In genomic region chr12:54173906-54174471, GRCh38 we compare ENCODE assay signal across 17 cellular contexts. TPM values are rescaled to one million over a fixed set of nuclear protein-coding genes. Genes with fewer than 3 reads are reported as not detected.
A peak's percentile ranks its signal among the peaks of the same experiment; 100 is the strongest.
DNase-seq lines count a peak whose midpoint lies in the region; ATAC-seq, FAIRE-seq and TF ChIP-seq lines count a peak whose summit lies in the region.
"Had no signal": no experiment of that assay in that cellular context is flagged by ENCODE, and none has a peak within 500 bp of the region (broad histone marks: within the 10 kb centered on the region; RNA-seq: fewer than 3 reads in every experiment).

No MANE protein-coding gene starts in this region.

- TF ChIP-seq POLR2A in HepG2 (IDR thresholded peaks at IDR 0.05; ENCODE audit: insufficient read depth in 1 of 2, low read depth in 2 of 2, low read length in 2 of 2): no peak
- TF ChIP-seq POLR2A in right lobe of liver (IDR thresholded peaks at IDR 0.05): no peak

- intact Hi-C loops in HepG2 (cut with micrococcal nuclease; ENCODE audit: unreplicated experiment) (no loop called here), right lobe of liver (cut with DNase I) (no loop called here), PC-3 (cut with micrococcal nuclease) (no loop called here), OCI-LY7 (cut with micrococcal nuclease; ENCODE audit: unreplicated experiment) (no loop called here)
- intact Hi-C loops in naive thymus-derived CD4-positive, alpha-beta T cell (cut with micrococcal nuclease): no loop called here

- H3K4me3 ChIP-seq in HepG2 (replicated peaks in 1 of 3; ENCODE audit: insufficient read depth in 1 of 3, low read depth in 2 of 3, low read length in 3 of 3) (peak overlapping the region in 1 of 3 experiments; percentile 66; a peak in 1 of 6 replicates), right lobe of liver (no peak overlapping the region), PC-3 (ENCODE audit: low read length) (peak overlapping the region; percentile 66), iPS-20b (ENCODE audit: low read length) (0 out of 2 replicates have a peak overlapping the region, but pooled peaks have one; percentile 62), thoracic aorta (peak overlapping the region; percentile 70), OCI-LY7 (ENCODE audit: low read depth, low read length, poor library complexity, severe bottlenecking) (no peak overlapping the region)
- no peak overlapping the region for H3K4me3 ChIP-seq in naive thymus-derived CD4-positive, alpha-beta T cell (ENCODE audit: low read length)
- H3K4me3 ChIP-seq: PC-9 had no signal

- H3K9me3 ChIP-seq in HepG2 (ENCODE audit: low read length) (no peaks in the 10 kb centered on the region), right lobe of liver (no peaks in the 10 kb centered on the region), PC-3 (ENCODE audit: low read length) (no peaks in the 10 kb centered on the region), iPS-20b (ENCODE audit: insufficient read depth, low read depth, low read length) (no peaks in the 10 kb centered on the region), thoracic aorta (no peaks in the 10 kb centered on the region), OCI-LY7 (ENCODE audit: low read length) (no peaks in the 10 kb centered on the region)
- H3K9me3 ChIP-seq in naive thymus-derived CD4-positive, alpha-beta T cell (ENCODE audit: control insufficient read depth in 2 of 3, low read length in 3 of 3): no peaks in the 10 kb centered on the region

- peaks cover 13% of the 10 kb centered on the region for H3K4me1 ChIP-seq in HepG2 (ENCODE audit: insufficient read depth, low read length)
- peaks cover 0 to 5% (median 0%) of the 10 kb centered on the region in 4 donors for H3K4me1 ChIP-seq in right lobe of liver
- H3K4me1 ChIP-seq in PC-3 (ENCODE audit: insufficient read depth, low read length): peaks cover 9% of the 10 kb centered on the region; the same call in 1 of the 2 replicates
- peaks cover 4% of the 10 kb centered on the region; the same call in 1 of the 2 replicates for H3K4me1 ChIP-seq in iPS-20b (ENCODE audit: insufficient read depth, low read length)
- H3K4me1 ChIP-seq in thoracic aorta (ENCODE audit: control insufficient read depth in 1 of 2, low read depth in 2 of 2): peaks cover 0 to 12% of the 10 kb centered on the region in 2 donors
- H3K4me1 ChIP-seq in naive thymus-derived CD4-positive, alpha-beta T cell (ENCODE audit: control insufficient read depth in 2 of 2, insufficient read depth in 2 of 2, low read length in 2 of 2): peaks cover 4% of the 10 kb centered on the region in 2 donors
- H3K4me1 ChIP-seq in OCI-LY7 (ENCODE audit: insufficient read depth, low read length, poor library complexity, severe bottlenecking): peaks cover 3% of the 10 kb centered on the region

- in situ Hi-C loops in HepG2 (cut with HindIII; ENCODE audit: extremely low pct_ligation_motif_present, low pct_unique_long_range_greater_than_20kb): no loop called here

- peaks cover 5 to 12% (median 7%) of the 10 kb centered on the region in 7 donors for H3K4me1 Mint-ChIP-seq in naive thymus-derived CD4-positive, alpha-beta T cell

- H3K27ac ChIP-seq in HepG2 (ENCODE audit: extremely low read length, insufficient read depth, low read length) (no peak overlapping the region), right lobe of liver (no peak overlapping the region), PC-3 (ENCODE audit: low read length) (no peak overlapping the region), iPS-20b (ENCODE audit: low read length) (no peak overlapping the region), thoracic aorta (no peak overlapping the region), OCI-LY7 (ENCODE audit: low read depth, low read length, poor library complexity, severe bottlenecking) (no peak overlapping the region)
- no peak overlapping the region for H3K27ac ChIP-seq in naive thymus-derived CD4-positive, alpha-beta T cell (ENCODE audit: low read depth, low read length)
- H3K27ac ChIP-seq: cardiac muscle cell, PC-9 had no signal

- WGBS in HepG2 (ENCODE audit: low lambda C conversion rate): 100% methylated on average over 2 of the region's 2 CpGs
- WGBS in right lobe of liver (ENCODE audit: insufficient coverage, low coverage, low lambda C conversion rate, missing lambda C conversion rate): 50% methylated on average over 1 of the region's 2 CpGs

- BruUV-seq in HepG2 (replicated peaks; lab: Mats Ljungman, UMichigan) (no TSS peak), PC-3 (replicated peaks; lab: Mats Ljungman, UMichigan) (no TSS peak), OCI-LY7 (replicated peaks; lab: Mats Ljungman, UMichigan) (no TSS peak)

- TF ChIP-seq EP300 in HepG2 (IDR thresholded peaks at IDR 0.05; ENCODE audit: low read depth in 2 of 2, low read length in 2 of 2) (no peak), HepG2 (CRISPR knock-in tag; IDR thresholded peaks at IDR 0.05; ENCODE audit: borderline replicate concordance) (no peak)

- peaks cover 4 to 10% (median 6%) of the 10 kb centered on the region in 5 donors for H3K27me3 Mint-ChIP-seq in naive thymus-derived CD4-positive, alpha-beta T cell

- CTCF ChIA-PET in HepG2 (lab: Yijun Ruan, JAX; ENCODE audit: low intra/inter-chr PET ratio, low total read pairs): no interaction called here
- CTCF ChIA-PET in PC-3 (lab: Charles Lee): interaction anchor here (0.6 to 0.9 kb wide), 2 partner anchors 33 to 427 kb away, joined by 3 to 4 read pairs; no protein-coding TSS in a partner anchor
- CTCF ChIA-PET in naive thymus-derived CD4-positive, alpha-beta T cell (lab: Charles Lee): interaction anchor here (1.1 kb wide), 1 partner anchor 18 kb away, joined by 4 read pairs; no protein-coding TSS in a partner anchor
- CTCF ChIA-PET in OCI-LY7 (lab: Charles Lee; ENCODE audit: unreplicated experiment): no interaction called here

- POLR2A ChIA-PET in HepG2 (lab: Yijun Ruan, JAX) (no interaction called here), PC-3 (lab: Charles Lee; ENCODE audit: unreplicated experiment) (no interaction called here), OCI-LY7 (lab: Charles Lee) (interaction anchor here (0.6 kb wide), 2 partner anchors 13 to 537 kb away, joined by 3 read pairs; no protein-coding TSS in a partner anchor)
- POLR2A ChIA-PET in naive thymus-derived CD4-positive, alpha-beta T cell (lab: Charles Lee): no interaction called here

- TF ChIP-seq RAD21 in HepG2 (CRISPR knock-in tag; IDR thresholded peaks at IDR 0.05): no peak

- no peak for TF ChIP-seq CTCF in HepG2 (CRISPR knock-in tag; IDR thresholded peaks at IDR 0.05)
- TF ChIP-seq CTCF in right lobe of liver (IDR thresholded peaks at IDR 0.05): no peak
- no peak for TF ChIP-seq CTCF in PC-3 (conservative IDR thresholded peaks at IDR 0.05; ENCODE audit: low read depth, low read length)
- no peak for TF ChIP-seq CTCF in thoracic aorta (IDR thresholded peaks at IDR 0.05)
- no peak for TF ChIP-seq CTCF in OCI-LY7 (conservative IDR thresholded peaks at IDR 0.05; ENCODE audit: low read length)

- no peak overlapping the region for H3K27ac Mint-ChIP-seq in naive thymus-derived CD4-positive, alpha-beta T cell
- H3K27ac Mint-ChIP-seq: CD4-positive, CD25-positive, alpha-beta regulatory T cell; progenitor cell of endocrine pancreas; T-helper 17 cell had no signal

- H3K79me2 ChIP-seq in HepG2 (ENCODE audit: insufficient read depth, low read length): no peaks in the 10 kb centered on the region
- H3K79me2 ChIP-seq in PC-3 (ENCODE audit: low read length): no peaks in the 10 kb centered on the region
- H3K79me2 ChIP-seq in OCI-LY7 (ENCODE audit: insufficient read depth, low read depth, low read length): no peaks in the 10 kb centered on the region

- DNase-seq in HepG2 (ENCODE audit: low spot score) (no peak), right lobe of liver (no peak), PC-3 (no peak), thoracic aorta (ENCODE audit: low spot score) (no peak), OCI-LY7 (ENCODE audit: low spot score) (no peak)
- no peak for DNase-seq in naive thymus-derived CD4-positive, alpha-beta T cell
- DNase-seq: activated gamma-delta T cell, KG1, NCI-H2081 treated with DMSO at 0.1 percent for 48 hours had no signal

- ATAC-seq in HepG2 (no peak; the same call in 2 of the 3 replicates), right lobe of liver (no peak), PC-3 (peak; percentile 21), thoracic aorta (ENCODE audit: insufficient number of reproducible peaks, low FRiP score, low read depth) (no peak), GM19397 (IDR thresholded peaks at IDR 0.05; ENCODE audit: unreplicated experiment) (no peak)
- ATAC-seq in naive thymus-derived CD4-positive, alpha-beta T cell: no peak

- no peak overlapping the region for H3K9ac ChIP-seq in HepG2 (ENCODE audit: insufficient read depth, low read depth, low read length)
- H3K9ac ChIP-seq in PC-3 (ENCODE audit: low read length): peak overlapping the region; percentile 46
- H3K9ac ChIP-seq in iPS-20b (ENCODE audit: low read depth, low read length): no peak overlapping the region

- no peaks in the 10 kb centered on the region for H3K9me3 Mint-ChIP-seq in naive thymus-derived CD4-positive, alpha-beta T cell
- H3K9me3 Mint-ChIP-seq: CD4-positive, CD25-positive, alpha-beta regulatory T cell had no signal

- H3K36me3 ChIP-seq in HepG2 (replicated peaks in 1 of 2; ENCODE audit: control insufficient read depth in 1 of 2, insufficient read depth in 2 of 2, low read length in 2 of 2) (no peaks in the 10 kb centered on the region), right lobe of liver (no peaks in the 10 kb centered on the region), PC-3 (ENCODE audit: low read depth, low read length) (no peaks in the 10 kb centered on the region), iPS-20b (ENCODE audit: insufficient read depth, low read depth, low read length) (no peaks in the 10 kb centered on the region), thoracic aorta (no peaks in the 10 kb centered on the region), OCI-LY7 (ENCODE audit: insufficient read depth, low read length) (no peaks in the 10 kb centered on the region)
- no peaks in the 10 kb centered on the region for H3K36me3 ChIP-seq in naive thymus-derived CD4-positive, alpha-beta T cell (ENCODE audit: control insufficient read depth in 2 of 3, insufficient read depth in 3 of 3, low read length in 3 of 3)
- H3K36me3 ChIP-seq: cardiac muscle cell had no signal

- no peaks in the 10 kb centered on the region for H3K9me2 ChIP-seq in PC-3 (replicated peaks; ENCODE audit: low read length)
- no peaks in the 10 kb centered on the region for H3K9me2 ChIP-seq in OCI-LY7 (ENCODE audit: insufficient read depth, low read length)

- H3F3A ChIP-seq in PC-3 (ENCODE audit: low read length, unreplicated experiment): no peaks in the 10 kb centered on the region

- no peak overlapping the region for H3K4me3 Mint-ChIP-seq in naive thymus-derived CD4-positive, alpha-beta T cell
- H3K4me3 Mint-ChIP-seq: CD4-positive, CD25-positive, alpha-beta regulatory T cell; T-helper 17 cell had no signal

- H2AFZ ChIP-seq in HepG2 (ENCODE audit: low read length) (no peak overlapping the region), PC-3 (ENCODE audit: low read length) (peak overlapping the region; percentile 90), OCI-LY7 (ENCODE audit: low read length) (no peak overlapping the region)
- H2AFZ ChIP-seq: PC-9 had no signal

- H3K27me3 ChIP-seq in HepG2 (ENCODE audit: control insufficient read depth in 1 of 2, insufficient read depth in 2 of 2, low read length in 2 of 2): peaks cover 1 to 35% of the 10 kb centered on the region in 2 experiments; a peak in 4 of 5 replicates
- peaks cover 0 to 5% of the 10 kb centered on the region in 2 donors for H3K27me3 ChIP-seq in right lobe of liver
- 0 out of 2 replicates have a peak, but pooled peaks cover 5% of the 10 kb centered on the region for H3K27me3 ChIP-seq in PC-3 (ENCODE audit: low read length)
- peaks cover 91% of the 10 kb centered on the region for H3K27me3 ChIP-seq in iPS-20b (ENCODE audit: insufficient read depth, low read length)
- no peaks in the 10 kb centered on the region for H3K27me3 ChIP-seq in thoracic aorta (replicated peaks; ENCODE audit: insufficient read depth)
- H3K27me3 ChIP-seq in naive thymus-derived CD4-positive, alpha-beta T cell (ENCODE audit: control insufficient read depth in 2 of 2, insufficient read depth in 2 of 2, low read length in 2 of 2): peaks cover 13 to 17% of the 10 kb centered on the region in 2 donors

- no peak for FAIRE-seq in HepG2 (lab: Jason Lieb, UNC)
- FAIRE-seq: endothelial cell of umbilical vein had no signal

- H4K20me1 ChIP-seq in HepG2 (ENCODE audit: insufficient read depth, low read length): no peaks in the 10 kb centered on the region
- no peaks in the 10 kb centered on the region for H4K20me1 ChIP-seq in PC-3 (ENCODE audit: low read length)
- no peaks in the 10 kb centered on the region for H4K20me1 ChIP-seq in OCI-LY7 (ENCODE audit: insufficient read depth, low read length)

- H3K36me3 Mint-ChIP-seq in naive thymus-derived CD4-positive, alpha-beta T cell: peaks cover 0 to 6% (median under 1%) of the 10 kb centered on the region in 5 donors
- H3K36me3 Mint-ChIP-seq: CD4-positive, CD25-positive, alpha-beta regulatory T cell had no signal

- H3K4me2 ChIP-seq in HepG2 (ENCODE audit: low read depth, low read length) (peak overlapping the region; percentile 72), PC-3 (ENCODE audit: low read length) (peak overlapping the region; percentile 91), OCI-LY7 (ENCODE audit: low read length) (no peak overlapping the region)
- H3K4me2 ChIP-seq: PC-9 had no signal

RNA-seq across cellular contexts. Expression of gene SMUG1, which starts 14.8 kb away (rescaled TPM):
- total RNA-seq in HepG2 (2016; rRNA removed; fragmentation: Illumina TruSeq; extraction: Trizol) (35.6 and 36.9 TPM in 2 replicates), right lobe of liver (10 to 100 TPM; 14.1 to 25.5 (median 22.4) TPM), PC-3 (2014; rRNA removed) (69.8 and 93.5 TPM in 2 replicates), thoracic aorta (10 to 100 TPM; 29.4 to 39.3 TPM), OCI-LY7 (2022) (36.0 and 37.9 TPM in 2 replicates)
- 47.1 and 69.5 TPM in 2 replicates for total RNA-seq in HepG2 (2016; cell fraction: cytosol; rRNA removed; fragmentation: Illumina TruSeq; extraction: Trizol; ENCODE audit: low read depth)
- 33.2 and 38.5 TPM in 2 replicates for total RNA-seq in HepG2 (2016; cell fraction: insoluble cytoplasmic fraction; rRNA removed; fragmentation: Illumina TruSeq; extraction: Trizol)
- 50.2 and 62.2 TPM in 2 replicates for total RNA-seq in HepG2 (2016; cell fraction: membrane; rRNA removed; fragmentation: Illumina TruSeq; extraction: Trizol)
- 19.8 and 23.2 TPM in 2 replicates for total RNA-seq in HepG2 (2016; cell fraction: nucleus; rRNA removed; fragmentation: Illumina TruSeq; extraction: Trizol)
- 31.9 and 36.1 TPM in 2 replicates for polyA plus RNA-seq in HepG2 (2011; rRNA removed)
- 28.5 and 39.2 TPM in 2 replicates for polyA plus RNA-seq in HepG2 (2011; cell fraction: cytosol; rRNA removed)
- polyA plus RNA-seq in HepG2 (2011; cell fraction: nucleus; rRNA removed): 27.2 and 35.2 TPM in 2 replicates
- 19.2 and 20.4 TPM in 2 replicates for polyA plus RNA-seq in HepG2 (2012)
- 48.5 and 64.8 TPM in 2 replicates for polyA plus RNA-seq in HepG2 (2016; cell fraction: cytosol; fragmentation: Illumina TruSeq; extraction: Trizol; ENCODE audit: low read depth)
- polyA plus RNA-seq in HepG2 (2016; cell fraction: insoluble cytoplasmic fraction; fragmentation: Illumina TruSeq; extraction: Trizol; ENCODE audit: low read depth): 32.5 and 38.2 TPM in 2 replicates
- 43.2 and 48.1 TPM in 2 replicates for polyA plus RNA-seq in HepG2 (2016; cell fraction: membrane; fragmentation: Illumina TruSeq; extraction: Trizol; ENCODE audit: low read depth)
- polyA plus RNA-seq in HepG2 (2016; cell fraction: nucleus; fragmentation: Illumina TruSeq; extraction: Trizol; ENCODE audit: insufficient read depth, low read depth): 35.0 and 38.8 TPM in 2 replicates
- 30.8 and 73.6 TPM in 2 replicates for polyA minus RNA-seq in HepG2 (2011; rRNA and poly(A)+ RNA removed; ENCODE audit: low replicate concordance)
- polyA minus RNA-seq in HepG2 (2011; cell fraction: cytosol; rRNA and poly(A)+ RNA removed): 7.7 TPM in 2 replicates
- 22.7 and 32.0 TPM in 2 replicates for polyA minus RNA-seq in HepG2 (2011; cell fraction: nucleus; rRNA and poly(A)+ RNA removed)
- total RNA-seq in naive thymus-derived CD4-positive, alpha-beta T cell: 10 to 100 TPM in 4 of 5 experiments, 1 to 10 TPM in 1; 9.4 to 29.9 (median 22.2) TPM
- polyA plus RNA-seq in naive thymus-derived CD4-positive, alpha-beta T cell: 10 to 100 TPM; 20.6 to 25.0 TPM
- 28.2 and 42.5 TPM in 2 replicates for total RNA-seq in OCI-LY7 (2014; rRNA removed; shearing (Covaris generic))

Comparison
In these comparisons a context has a peak if more than half of its experiments do, and no peak if none do; other contexts are left out.
1. H3K4me3 ChIP-seq: peak in PC-3 (single experiment), iPS-20b (single experiment) and thoracic aorta (single experiment); none in right lobe of liver (0 of 3), naive thymus-derived CD4-positive, alpha-beta T cell (single experiment) and OCI-LY7 (single experiment).
2. CTCF ChIA-PET loops: an anchor here in PC-3 (0.6 to 0.9 kb wide) and naive thymus-derived CD4-positive, alpha-beta T cell (1.1 kb wide); none called in HepG2 and OCI-LY7.